Comparison of ENCODE assay signal across 9 cellular contexts in the genomic region with DNA sequence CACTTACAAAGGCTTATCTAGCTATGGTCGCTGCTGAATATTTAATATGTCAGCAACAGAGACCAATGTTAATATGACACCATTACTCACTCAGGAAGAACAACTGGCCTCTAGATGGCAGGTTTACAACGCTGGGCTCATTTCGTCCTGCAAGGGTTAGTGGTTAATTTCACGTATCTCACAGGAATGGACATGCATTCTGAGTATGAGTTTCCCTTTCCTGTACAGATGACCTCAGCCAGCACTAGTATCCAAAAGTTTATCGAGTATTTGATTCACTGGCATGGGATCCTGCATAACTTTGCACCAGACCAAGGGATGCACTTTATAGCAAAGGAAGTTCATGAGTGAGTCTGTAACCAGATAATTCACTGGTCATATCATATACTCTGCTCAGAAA.
DNase-seq lines count a peak whose midpoint lies in the region; ATAC-seq and TF ChIP-seq lines count a peak whose summit lies in the region.
"Had no signal": no experiment of that assay in that cellular context is flagged by ENCODE, and none has a peak within 500 bp of the region (broad histone marks: within the 10 kb centered on the region; RNA-seq: fewer than 3 reads in every experiment).

No MANE protein-coding gene starts in this region.

- DNase-seq in D341Med (ENCODE audit: low spot score) (peak; percentile 49), HS-5 (ENCODE audit: low read depth) (peak; percentile 19), inferior parietal cortex (ENCODE audit: extremely low spot score) (peak; percentile 6), NCI-H187 treated with DMSO at 0.1 percent for 48 hours (lab: John Stamatoyannopoulos, UW) (no peak), AG08396 (ENCODE audit: low spot score) (no peak)
- DNase-seq: midbrain had no signal

- ATAC-seq in SK-N-SH treated with all-trans-retinoic acid at 6 μM for 48 hours = peak; percentile 74
- no peak for ATAC-seq in HG02642 (IDR thresholded peaks at IDR 0.05; ENCODE audit: poor library complexity, unreplicated experiment)
- ATAC-seq in HG02623 (IDR thresholded peaks at IDR 0.05; ENCODE audit: unreplicated experiment) = no peak

TF ChIP-seq in SK-N-SH treated with all-trans-retinoic acid at 6 μM for 48 hours, 23 proteins besides CTCF, POLR2A, EP300 and RAD21:
- TF ChIP-seq, protein P1, sequence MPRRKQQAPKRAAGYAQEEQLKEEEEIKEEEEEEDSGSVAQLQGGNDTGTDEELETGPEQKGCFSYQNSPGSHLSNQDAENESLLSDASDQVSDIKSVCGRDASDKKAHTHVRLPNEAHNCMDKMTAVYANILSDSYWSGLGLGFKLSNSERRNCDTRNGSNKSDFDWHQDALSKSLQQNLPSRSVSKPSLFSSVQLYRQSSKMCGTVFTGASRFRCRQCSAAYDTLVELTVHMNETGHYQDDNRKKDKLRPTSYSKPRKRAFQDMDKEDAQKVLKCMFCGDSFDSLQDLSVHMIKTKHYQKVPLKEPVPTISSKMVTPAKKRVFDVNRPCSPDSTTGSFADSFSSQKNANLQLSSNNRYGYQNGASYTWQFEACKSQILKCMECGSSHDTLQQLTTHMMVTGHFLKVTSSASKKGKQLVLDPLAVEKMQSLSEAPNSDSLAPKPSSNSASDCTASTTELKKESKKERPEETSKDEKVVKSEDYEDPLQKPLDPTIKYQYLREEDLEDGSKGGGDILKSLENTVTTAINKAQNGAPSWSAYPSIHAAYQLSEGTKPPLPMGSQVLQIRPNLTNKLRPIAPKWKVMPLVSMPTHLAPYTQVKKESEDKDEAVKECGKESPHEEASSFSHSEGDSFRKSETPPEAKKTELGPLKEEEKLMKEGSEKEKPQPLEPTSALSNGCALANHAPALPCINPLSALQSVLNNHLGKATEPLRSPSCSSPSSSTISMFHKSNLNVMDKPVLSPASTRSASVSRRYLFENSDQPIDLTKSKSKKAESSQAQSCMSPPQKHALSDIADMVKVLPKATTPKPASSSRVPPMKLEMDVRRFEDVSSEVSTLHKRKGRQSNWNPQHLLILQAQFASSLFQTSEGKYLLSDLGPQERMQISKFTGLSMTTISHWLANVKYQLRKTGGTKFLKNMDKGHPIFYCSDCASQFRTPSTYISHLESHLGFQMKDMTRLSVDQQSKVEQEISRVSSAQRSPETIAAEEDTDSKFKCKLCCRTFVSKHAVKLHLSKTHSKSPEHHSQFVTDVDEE (CRISPR knock-in tag; IDR thresholded peaks at IDR 0.05) = no peak
- TF ChIP-seq CSRNP3 (CRISPR knock-in tag; IDR thresholded peaks at IDR 0.05) (no peak), ZNF8 (CRISPR knock-in tag; IDR thresholded peaks at IDR 0.05) (no peak), ZFP3 (CRISPR knock-in tag; IDR thresholded peaks at IDR 0.05) (no peak), SNAI2 (CRISPR knock-in tag; IDR thresholded peaks at IDR 0.05) (no peak), GLIS3 (CRISPR knock-in tag; IDR thresholded peaks at IDR 0.05) (no peak), OSR1 (CRISPR knock-in tag; IDR thresholded peaks at IDR 0.05) (no peak), ISL1 (CRISPR knock-in tag; IDR thresholded peaks at IDR 0.05) (no peak), ESRRG (CRISPR knock-in tag; IDR thresholded peaks at IDR 0.05) (no peak), ZNF565 (CRISPR knock-in tag; conservative IDR thresholded peaks at IDR 0.05; ENCODE audit: low read depth) (no peak), ZFP30 (CRISPR knock-in tag; IDR thresholded peaks at IDR 0.05) (no peak), TCF4 (CRISPR knock-in tag; IDR thresholded peaks at IDR 0.05; ENCODE audit: borderline replicate concordance) (no peak), BACH2 (CRISPR knock-in tag; IDR thresholded peaks at IDR 0.05; ENCODE audit: borderline replicate concordance) (no peak), ARNTL (CRISPR knock-in tag; IDR thresholded peaks at IDR 0.05; ENCODE audit: borderline replicate concordance, low read depth) (no peak), PPARA (CRISPR knock-in tag; IDR thresholded peaks at IDR 0.05; ENCODE audit: borderline replicate concordance) (no peak)
- TF ChIP-seq, protein P2, sequence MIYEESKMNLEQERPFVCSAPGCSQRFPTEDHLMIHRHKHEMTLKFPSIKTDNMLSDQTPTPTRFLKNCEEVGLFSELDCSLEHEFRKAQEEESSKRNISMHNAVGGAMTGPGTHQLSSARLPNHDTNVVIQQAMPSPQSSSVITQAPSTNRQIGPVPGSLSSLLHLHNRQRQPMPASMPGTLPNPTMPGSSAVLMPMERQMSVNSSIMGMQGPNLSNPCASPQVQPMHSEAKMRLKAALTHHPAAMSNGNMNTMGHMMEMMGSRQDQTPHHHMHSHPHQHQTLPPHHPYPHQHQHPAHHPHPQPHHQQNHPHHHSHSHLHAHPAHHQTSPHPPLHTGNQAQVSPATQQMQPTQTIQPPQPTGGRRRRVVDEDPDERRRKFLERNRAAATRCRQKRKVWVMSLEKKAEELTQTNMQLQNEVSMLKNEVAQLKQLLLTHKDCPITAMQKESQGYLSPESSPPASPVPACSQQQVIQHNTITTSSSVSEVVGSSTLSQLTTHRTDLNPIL (CRISPR knock-in tag; IDR thresholded peaks at IDR 0.05; ENCODE audit: low read depth) = no peak
- TF ChIP-seq, protein P3, sequence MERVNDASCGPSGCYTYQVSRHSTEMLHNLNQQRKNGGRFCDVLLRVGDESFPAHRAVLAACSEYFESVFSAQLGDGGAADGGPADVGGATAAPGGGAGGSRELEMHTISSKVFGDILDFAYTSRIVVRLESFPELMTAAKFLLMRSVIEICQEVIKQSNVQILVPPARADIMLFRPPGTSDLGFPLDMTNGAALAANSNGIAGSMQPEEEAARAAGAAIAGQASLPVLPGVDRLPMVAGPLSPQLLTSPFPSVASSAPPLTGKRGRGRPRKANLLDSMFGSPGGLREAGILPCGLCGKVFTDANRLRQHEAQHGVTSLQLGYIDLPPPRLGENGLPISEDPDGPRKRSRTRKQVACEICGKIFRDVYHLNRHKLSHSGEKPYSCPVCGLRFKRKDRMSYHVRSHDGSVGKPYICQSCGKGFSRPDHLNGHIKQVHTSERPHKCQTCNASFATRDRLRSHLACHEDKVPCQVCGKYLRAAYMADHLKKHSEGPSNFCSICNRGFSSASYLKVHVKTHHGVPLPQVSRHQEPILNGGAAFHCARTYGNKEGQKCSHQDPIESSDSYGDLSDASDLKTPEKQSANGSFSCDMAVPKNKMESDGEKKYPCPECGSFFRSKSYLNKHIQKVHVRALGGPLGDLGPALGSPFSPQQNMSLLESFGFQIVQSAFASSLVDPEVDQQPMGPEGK (CRISPR knock-in tag; IDR thresholded peaks at IDR 0.05; ENCODE audit: borderline replicate concordance) = no peak
- TF ChIP-seq, protein P4, sequence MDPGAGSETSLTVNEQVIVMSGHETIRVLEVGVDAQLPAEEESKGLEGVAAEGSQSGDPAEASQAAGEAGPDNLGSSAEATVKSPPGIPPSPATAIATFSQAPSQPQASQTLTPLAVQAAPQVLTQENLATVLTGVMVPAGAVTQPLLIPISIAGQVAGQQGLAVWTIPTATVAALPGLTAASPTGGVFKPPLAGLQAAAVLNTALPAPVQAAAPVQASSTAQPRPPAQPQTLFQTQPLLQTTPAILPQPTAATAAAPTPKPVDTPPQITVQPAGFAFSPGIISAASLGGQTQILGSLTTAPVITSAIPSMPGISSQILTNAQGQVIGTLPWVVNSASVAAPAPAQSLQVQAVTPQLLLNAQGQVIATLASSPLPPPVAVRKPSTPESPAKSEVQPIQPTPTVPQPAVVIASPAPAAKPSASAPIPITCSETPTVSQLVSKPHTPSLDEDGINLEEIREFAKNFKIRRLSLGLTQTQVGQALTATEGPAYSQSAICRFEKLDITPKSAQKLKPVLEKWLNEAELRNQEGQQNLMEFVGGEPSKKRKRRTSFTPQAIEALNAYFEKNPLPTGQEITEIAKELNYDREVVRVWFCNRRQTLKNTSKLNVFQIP (CRISPR knock-in tag; IDR thresholded peaks at IDR 0.05; ENCODE audit: borderline replicate concordance, low read depth) = no peak

Comparison
In these comparisons a context has a peak if more than half of its experiments do, and no peak if none do; other contexts are left out.
1. DNase-seq: peak in D341Med (single experiment), HS-5 (single experiment) and inferior parietal cortex (single experiment); none in NCI-H187 treated with DMSO at 0.1 percent for 48 hours (single experiment) and AG08396 (single experiment).